ENCODE assay signal across 8 cellular contexts in genomic region chr17:45316271-45317112, GRCh38. TPM values are rescaled to one million over a fixed set of nuclear protein-coding genes. Genes with fewer than 3 reads are reported as not detected.
A peak's percentile ranks its signal among the peaks of the same experiment; 100 is the strongest.
DNase-seq lines count a peak whose midpoint lies in the region; TF ChIP-seq lines count a peak whose summit lies in the region.

MAP3K14 (minus strand) TSS chr17:45317020; CDS start chr17:45290745, 26,275 bp downstream.

- peak within 1 kb of the TSS; percentile 90 for H3K4me3 Mint-ChIP-seq in chondrocyte (ENCODE audit: unreplicated experiment)

- in situ Hi-C loops in HAP-1 (cut with MboI; ENCODE audit: low sequenced_read_pairs), result no loop called here

- no peaks in the 10 kb centered on the region for H3K9me3 ChIP-seq in HAP-1

- peak; percentile 50 for DNase-seq in GM10248 (ENCODE audit: extremely low spot score)
- DNase-seq in HAP-1 (ENCODE audit: low spot score in 2 of 2), result peak; percentile 24 to 68
- DNase-seq in NCI-H1105 (lab: John Stamatoyannopoulos, UW), result peak; percentile 54
- DNase-seq in activated CD4-positive, CD25-positive, alpha-beta regulatory T cell treated with anti-CD3 and anti-CD28 coated beads, Interleukin-2, amount 50 U/mL, for 72 hours, result peak; percentile 72
- DNase-seq in chondrocyte (ENCODE audit: low spot score), result peak; percentile 94
- DNase-seq in kidney tubule cell (ENCODE audit: low spot score), result peak; percentile 78
- DNase-seq in stimulated activated CD4-positive, alpha-beta T cell treated with anti-CD3 and anti-CD28 coated beads, Interleukin-4, amount 100 ng/mL, for 24 hours, result peak; percentile 62
- no peak for DNase-seq in NCI-H446 treated with DMSO at 0.1 percent for 48 hours (lab: John Stamatoyannopoulos, UW)

- CTCF ChIA-PET in GM10248 (lab: Yijun Ruan, JAX), result interaction anchor here (0.6 to 6.1 kb wide), 19 partner anchors 8 to 181 kb away, joined by 3 to 40 read pairs (median 6); partner anchors contain the start of gene ACBD4

- no peaks in the 10 kb centered on the region for H3K27me3 Mint-ChIP-seq in chondrocyte (ENCODE audit: low read depth)

- POLR2A ChIA-PET in GM10248 (lab: Yijun Ruan, JAX), result interaction anchor here (0.6 to 1.8 kb wide), 10 partner anchors 9 to 876 kb away, joined by 3 to 10 read pairs (median 4); partner anchors contain the start of genes HEXIM1 and KANSL1

- H3K27me3 ChIP-seq in HAP-1 (ENCODE audit: low read depth), result no peaks in the 10 kb centered on the region

- H3K4me1 ChIP-seq in HAP-1, result peaks cover 27% of the 10 kb centered on the region

- H3K4me3 ChIP-seq in HAP-1, result peak within 1 kb of the TSS; percentile 52

- H3K9me3 Mint-ChIP-seq in chondrocyte (ENCODE audit: low read depth), result no peaks in the 10 kb centered on the region

- TF ChIP-seq CTCF in GM10248 (IDR thresholded peaks at IDR 0.05; ENCODE audit: control extremely low read depth, extremely low read depth, low read depth, missing control alignments) (peak; percentile 26), chondrocyte (IDR thresholded peaks at IDR 0.05) (peak; percentile 56)

- peak within 1 kb of the TSS; percentile 93 for H3K27ac Mint-ChIP-seq in chondrocyte (ENCODE audit: unreplicated experiment)

- no peaks in the 10 kb centered on the region for H3K36me3 Mint-ChIP-seq in chondrocyte (ENCODE audit: low read depth)

- H3K4me1 Mint-ChIP-seq in chondrocyte (ENCODE audit: low read depth), result peaks cover 89% of the 10 kb centered on the region

- H3K36me3 ChIP-seq in HAP-1 (replicated peaks), result no peaks in the 10 kb centered on the region

RNA-seq across cellular contexts. Expression of gene MAP3K14, which starts in this region (rescaled TPM):
- total RNA-seq in chondrocyte, result 3.9 to 8.6 TPM (median 5.2 TPM) in 3 replicates
